ENCODE assay signal across 36 cellular contexts in genomic region chr22:36814796-36815195, GRCh38. TPM values are rescaled to one million over a fixed set of nuclear protein-coding genes. Genes with fewer than 3 reads are reported as not detected.
"Had no signal": no experiment of that assay in that cellular context is flagged by ENCODE, and none has a peak within 500 bp of the region (broad histone marks: within the 10 kb centered on the region; RNA-seq: fewer than 3 reads in every experiment).

No MANE protein-coding gene starts in this region.

- H3K4me3 Mint-ChIP-seq: activated CD4-positive, alpha-beta T cell treated with anti-CD3 and anti-CD28 coated beads for 36 hours; activated CD4-positive, alpha-beta T cell treated with anti-CD3 and anti-CD28 coated beads, Interleukin-2, amount 10 ng/mL, durations not matched to agents 7 days and 5 days; activated CD8-positive, alpha-beta T cell treated with anti-CD3 and anti-CD28 coated beads, Interleukin-2, amount 10 ng/mL, durations not matched to agents 7 days and 5 days; activated naive CD4-positive, alpha-beta T cell treated with anti-CD3 and anti-CD28 coated beads, Interleukin-2, amount 50 U/mL, for 24 hours; activated T-cell treated with anti-CD3 and anti-CD28 coated beads, Interleukin-2, amount 50 U/mL, for 24 hours; T-helper 1 cell treated with Interleukin-12 subunit alpha and Interleukin-12 subunit beta and Interleukin-4 antibody, amounts not matched to agents 30 μg/mL and 1 μg/mL, for 36 hours; T-helper 2 cell treated with Interferon-gamma antibody and Interleukin-4, amounts not matched to agents 5 μg/mL and 100 μg/mL, for 36 hours had no signal

- H3K9me3 ChIP-seq: ascending aorta, MG63, Peyer's patch, SJSA1, SK-N-SH had no signal

- H3K4me1 ChIP-seq: ascending aorta, SJSA1 had no signal

- H3K27ac Mint-ChIP-seq: activated CD4-positive, alpha-beta T cell treated with anti-CD3 and anti-CD28 coated beads for 36 hours; activated CD4-positive, alpha-beta T cell treated with anti-CD3 and anti-CD28 coated beads, Interleukin-2, amount 10 ng/mL, durations not matched to agents 7 days and 5 days; activated CD8-positive, alpha-beta T cell treated with anti-CD3 and anti-CD28 coated beads, Interleukin-2, amount 10 ng/mL, durations not matched to agents 7 days and 5 days; activated naive CD4-positive, alpha-beta T cell treated with anti-CD3 and anti-CD28 coated beads, Interleukin-2, amount 50 U/mL, for 24 hours; activated naive CD8-positive, alpha-beta T cell treated with anti-CD3 and anti-CD28 coated beads, Interleukin-2, amount 10 ng/mL, durations not matched to agents 7 days and 5 days; activated T-cell treated with anti-CD3 and anti-CD28 coated beads, Interleukin-2, amount 50 U/mL, for 24 hours; activated T-helper 2 cell treated with anti-CD3 and anti-CD28 coated beads, Interferon-gamma antibody, Interleukin-2, Interleukin-4, amounts not matched to agents 10 μg/mL and 5 μg/mL and 100 μg/mL, durations not matched to agents 14 hours and 24 hours and 36 hours; T-helper 1 cell treated with Interleukin-12 subunit alpha and Interleukin-12 subunit beta and Interleukin-4 antibody, amounts not matched to agents 30 μg/mL and 1 μg/mL, for 36 hours; T-helper 2 cell treated with Interferon-gamma antibody and Interleukin-4, amounts not matched to agents 5 μg/mL and 100 μg/mL, for 36 hours; WTC11 had no signal

- DNase-seq: activated CD4-positive, alpha-beta T cell treated with anti-CD3 and anti-CD28 coated beads for 36 hours; activated CD4-positive, alpha-beta T cell treated with anti-CD3 and anti-CD28 coated beads, Interleukin-2, amount 10 ng/mL, durations not matched to agents 7 days and 5 days; activated CD4-positive, alpha-beta T cell treated with anti-CD3 and anti-CD28 coated beads, Interleukin-2, amount 50 U/mL, for 48 hours; activated CD8-positive, alpha-beta T cell treated with anti-CD3 and anti-CD28 coated beads, Interleukin-2, amount 10 ng/mL, durations not matched to agents 7 days and 5 days; activated gamma-delta T cell; activated naive CD4-positive, alpha-beta T cell treated with Interleukin-2 at 50 U/mL for 16 hours; activated naive CD8-positive, alpha-beta T cell treated with anti-CD3 and anti-CD28 coated beads, Interleukin-2, amount 10 ng/mL, durations not matched to agents 7 days and 5 days; activated T-cell treated with anti-CD3 and anti-CD28 coated beads, Interleukin-2, amount 50 U/mL, for 24 hours; amygdala; Kasumi-1; MG63; NCI-H1048; NCI-H1105 treated with DMSO at 0.1 percent for 48 hours; NCI-H1436; NCI-H1694; NCI-H1930; NCI-H345; NCI-H524 treated with DMSO at 0.1 percent for 48 hours; NK-92 treated with Interleukin-12 subunit alpha and Interleukin-12 subunit beta, amount 100 ng/mL, for 24 hours; PC-3; Peyer's patch; RPMI8226; SHP77 treated with DMSO at 0.1 percent for 48 hours; SK-N-SH had no signal

- H3K27ac ChIP-seq: ascending aorta, cardiac muscle cell, Peyer's patch, SJSA1 had no signal

- ATAC-seq: activated CD4-positive, alpha-beta T cell treated with anti-CD3 and anti-CD28 coated beads for 36 hours; activated CD4-positive, CD25-positive, alpha-beta regulatory T cell treated with anti-CD3 and anti-CD28 coated beads, Interleukin-2, amount 50 U/mL, for 24 hours; activated CD8-positive, alpha-beta T cell treated with anti-CD3 and anti-CD28 coated beads, Interleukin-2, amount 10 ng/mL, durations not matched to agents 7 days and 5 days; PC-3; WTC11 had no signal

- H3K9me3 Mint-ChIP-seq: activated CD4-positive, alpha-beta T cell treated with anti-CD3 and anti-CD28 coated beads, Interleukin-2, amount 10 ng/mL, durations not matched to agents 7 days and 5 days; activated naive CD4-positive, alpha-beta T cell treated with anti-CD3 and anti-CD28 coated beads, Interleukin-2, amount 50 U/mL, for 24 hours; activated naive CD8-positive, alpha-beta T cell treated with anti-CD3 and anti-CD28 coated beads, Interleukin-2, amount 10 ng/mL, durations not matched to agents 7 days and 5 days; activated T-cell treated with anti-CD3 and anti-CD28 coated beads, Interleukin-2, amount 50 U/mL, for 24 hours; activated T-helper 2 cell treated with anti-CD3 and anti-CD28 coated beads, Interferon-gamma antibody, Interleukin-2, Interleukin-4, amounts not matched to agents 10 μg/mL and 5 μg/mL and 100 μg/mL, durations not matched to agents 14 hours and 24 hours and 36 hours; central memory CD8-positive, alpha-beta T cell; T-helper 1 cell treated with Interleukin-12 subunit alpha and Interleukin-12 subunit beta and Interleukin-4 antibody, amounts not matched to agents 30 μg/mL and 1 μg/mL, for 36 hours; T-helper 2 cell treated with Interferon-gamma antibody and Interleukin-4, amounts not matched to agents 5 μg/mL and 100 μg/mL, for 36 hours; WTC11 had no signal

- H3K36me3 Mint-ChIP-seq: activated naive CD4-positive, alpha-beta T cell treated with anti-CD3 and anti-CD28 coated beads, Interleukin-2, amount 50 U/mL, for 24 hours; activated naive CD8-positive, alpha-beta T cell treated with anti-CD3 and anti-CD28 coated beads, Interleukin-2, amount 10 ng/mL, durations not matched to agents 7 days and 5 days; WTC11 had no signal

- H3K36me3 ChIP-seq: ascending aorta, cardiac muscle cell, MG63, Peyer's patch, SJSA1 had no signal

- H3K4me1 Mint-ChIP-seq: central memory CD8-positive, alpha-beta T cell had no signal

- H3K4me2 ChIP-seq: SK-N-SH had no signal

- H3K4me3 ChIP-seq: ascending aorta, cardiac muscle cell, MG63, Peyer's patch, SJSA1 had no signal

- H3K9ac ChIP-seq: SK-N-SH had no signal

RNA-seq across cellular contexts. Expression of gene PVALB, which starts 2.0 kb away (rescaled TPM):
- total RNA-seq: activated CD4-positive, alpha-beta T cell treated with anti-CD3 and anti-CD28 coated beads for 36 hours; activated CD4-positive, alpha-beta T cell treated with anti-CD3 and anti-CD28 coated beads, Interleukin-2, amount 10 ng/mL, durations not matched to agents 7 days and 5 days; activated CD8-positive, alpha-beta T cell treated with anti-CD3 and anti-CD28 coated beads, Interleukin-2, amount 10 ng/mL, durations not matched to agents 7 days and 5 days; activated naive CD8-positive, alpha-beta T cell treated with anti-CD3 and anti-CD28 coated beads, Interleukin-2, amount 10 ng/mL, durations not matched to agents 7 days and 5 days; activated T-helper 2 cell treated with anti-CD3 and anti-CD28 coated beads, Interferon-gamma antibody, Interleukin-2, Interleukin-4, amounts not matched to agents 10 μg/mL and 5 μg/mL and 100 μg/mL, durations not matched to agents 14 hours and 24 hours and 36 hours; ascending aorta; cardiac muscle cell; NCI-H460; PC-3; Peyer's patch; SJSA1 had no signal
- polyA plus RNA-seq: adipose tissue, cardiac muscle cell, SK-N-SH had no signal

RNA-seq across cellular contexts. Expression of gene NCF4, which starts 46.0 kb away (rescaled TPM):
- total RNA-seq: cardiac muscle cell, NCI-H460, SJSA1, WTC11 had no signal
- polyA plus RNA-seq: cardiac muscle cell, SK-N-SH had no signal
